In the genomic region with DNA sequence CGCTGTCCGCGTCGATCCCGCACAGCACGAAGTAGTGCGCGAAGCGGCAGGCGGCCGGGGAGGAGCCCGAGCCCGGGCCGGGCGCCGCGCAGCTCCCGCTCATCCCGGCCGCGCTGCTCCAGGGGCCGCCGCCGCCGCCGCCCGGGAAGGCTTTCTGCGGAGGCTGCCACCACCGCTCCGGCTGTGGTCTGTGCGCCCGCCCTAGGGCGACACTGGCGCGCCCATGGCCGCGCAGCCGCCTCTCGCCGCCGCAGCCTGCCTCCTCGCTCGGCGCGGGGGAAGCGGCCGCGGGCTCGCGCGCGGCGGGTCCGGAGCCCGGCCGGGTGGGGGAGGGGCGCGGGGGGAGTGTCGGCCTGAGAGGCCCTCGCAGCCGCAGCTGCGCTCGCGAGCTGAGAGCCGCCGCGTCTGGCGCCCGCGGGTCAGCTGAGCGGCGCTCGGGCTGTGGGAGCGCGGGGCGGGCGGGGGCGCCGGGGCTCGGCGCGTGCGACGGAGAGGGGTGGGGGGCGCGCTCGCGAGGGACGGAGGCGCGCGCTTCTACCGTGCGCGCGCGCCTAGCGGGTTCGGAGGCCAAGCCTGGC, we compare ENCODE assay signal across 8 cellular contexts. TPM values are rescaled to one million over a fixed set of nuclear protein-coding genes. Genes with fewer than 3 reads are reported as not detected.
DNase-seq lines count a peak whose midpoint lies in the region; ATAC-seq and TF ChIP-seq lines count a peak whose summit lies in the region.

Gene DENND5B, minus strand, starts transcription at position 407 of the 578 bp plus-strand sequence. Its CDS starts 304 bp downstream, at position 103.

- H3K27me3 ChIP-seq in H7 (ENCODE audit: control insufficient read depth, insufficient read depth, low read length) (peaks cover 2% of the 10 kb centered on the region; the same call in 1 of the 2 replicates), duodenal mucosa (ENCODE audit: control insufficient read depth in 1 of 2, insufficient read depth in 2 of 2, low read length in 2 of 2) (no peaks in the 10 kb centered on the region), left lung (peaks cover 0 to 33% of the 10 kb centered on the region in 2 donors)

- H3K4me1 Mint-ChIP-seq in T-helper 2 cell treated with Interferon-gamma antibody and Interleukin-4, amounts not matched to agents 5 μg/mL and 100 μg/mL, for 36 hours (ENCODE audit: low read depth) = peaks cover 7% of the 10 kb centered on the region

- H3K27ac ChIP-seq in duodenal mucosa (ENCODE audit: low read depth, low read length) (peak within 1 kb of the TSS; percentile 95), left lung (peak within 1 kb of the TSS; percentile 80 to 92)

- H3K4me3 ChIP-seq in H7 (ENCODE audit: insufficient read depth, low read depth, low read length) (peak within 1 kb of the TSS; percentile 81), duodenal mucosa (ENCODE audit: low read depth in 1 of 2, low read length in 2 of 2) (peak within 1 kb of the TSS; percentile 84 to 88), left lung (peak within 1 kb of the TSS; percentile 53 to 84)

- peak within 1 kb of the TSS; percentile 82 to 87 for H3K9ac ChIP-seq in duodenal mucosa (ENCODE audit: low read depth in 1 of 2, low read length in 2 of 2)

- peak within 1 kb of the TSS; percentile 85 for H3K4me3 Mint-ChIP-seq in T-helper 2 cell treated with Interferon-gamma antibody and Interleukin-4, amounts not matched to agents 5 μg/mL and 100 μg/mL, for 36 hours

- H3K9me3 ChIP-seq in duodenal mucosa (ENCODE audit: control insufficient read depth in 1 of 2, low read length in 2 of 2) (no peaks in the 10 kb centered on the region), left lung (no peaks in the 10 kb centered on the region)

- peaks cover 51% of the 10 kb centered on the region for H3K27me3 Mint-ChIP-seq in T-helper 2 cell treated with Interferon-gamma antibody and Interleukin-4, amounts not matched to agents 5 μg/mL and 100 μg/mL, for 36 hours (ENCODE audit: low read depth)

- no peak within 1 kb of the TSS for H3K27ac Mint-ChIP-seq in T-helper 2 cell treated with Interferon-gamma antibody and Interleukin-4, amounts not matched to agents 5 μg/mL and 100 μg/mL, for 36 hours

- H3K36me3 ChIP-seq in H7 (replicated peaks; ENCODE audit: control insufficient read depth, insufficient read depth, low read length) (no peaks in the 10 kb centered on the region), duodenal mucosa (ENCODE audit: control insufficient read depth in 1 of 2, insufficient read depth in 2 of 2, low read length in 2 of 2) (no peaks in the 10 kb centered on the region), left lung (no peaks in the 10 kb centered on the region)

- no peaks in the 10 kb centered on the region for H3K9me3 Mint-ChIP-seq in T-helper 2 cell treated with Interferon-gamma antibody and Interleukin-4, amounts not matched to agents 5 μg/mL and 100 μg/mL, for 36 hours

- ATAC-seq in left lung = peak; percentile 79

- no peak for TF ChIP-seq CTCF in left lung (IDR thresholded peaks at IDR 0.05)

- DNase-seq in NCI-H524 (lab: John Stamatoyannopoulos, UW) (peak; percentile 29 to 78), NCI-H524 treated with DMSO at 0.1 percent for 48 hours (lab: John Stamatoyannopoulos, UW) (no peak), H7 (peak; percentile 92), LoVo (ENCODE audit: low spot score) (peak; percentile 66), left lung (peak; percentile 63 to 86)
- peak; percentile 26 for DNase-seq in T-helper 2 cell treated with Interferon-gamma antibody and Interleukin-4, amounts not matched to agents 5 μg/mL and 100 μg/mL, for 36 hours (ENCODE audit: low spot score)
- DNase-seq in stimulated activated CD4-positive, alpha-beta T cell treated with anti-CD3 and anti-CD28 coated beads, Interleukin-4, amount 100 ng/mL, for 48 hours (ENCODE audit: low read depth in 2 of 2) = peak; percentile 8 to 9

- H3K4me1 ChIP-seq in duodenal mucosa (ENCODE audit: control insufficient read depth in 1 of 2, insufficient read depth in 2 of 2, low read length in 2 of 2) = peaks cover 10 to 24% of the 10 kb centered on the region in 2 donors
- H3K4me1 ChIP-seq in left lung = peaks cover 0 to 8% of the 10 kb centered on the region in 2 donors

- peaks cover 3% of the 10 kb centered on the region for H3K36me3 Mint-ChIP-seq in T-helper 2 cell treated with Interferon-gamma antibody and Interleukin-4, amounts not matched to agents 5 μg/mL and 100 μg/mL, for 36 hours (ENCODE audit: low read depth)

- intact Hi-C loops in left lung (cut with DNase I) = no loop called here

RNA-seq across cellular contexts. Expression of gene DENND5B, which starts in this region (rescaled TPM):
- total RNA-seq in H7 (2014; rRNA removed; shearing (Covaris generic)) = 14.2 and 22.7 TPM in 2 replicates
- total RNA-seq in left lung = 1 to 10 TPM; 4.4 to 6.0 TPM
